24 cellular contexts compared by ENCODE assay signal in genomic region chr18:54094474-54094873, GRCh38.
A peak's percentile ranks its signal among the peaks of the same experiment; 100 is the strongest.
DNase-seq lines count a peak whose midpoint lies in the region; ATAC-seq and TF ChIP-seq lines count a peak whose summit lies in the region.
"Had no signal": no experiment of that assay in that cellular context is flagged by ENCODE, and none has a peak within 500 bp of the region (broad histone marks: within the 10 kb centered on the region; RNA-seq: fewer than 3 reads in every experiment).

No MANE protein-coding gene starts in this region.

- no peak overlapping the region for H3K27ac ChIP-seq in spleen
- H3K27ac ChIP-seq: C4-2B, coronary artery, gastroesophageal sphincter, left lung, SJCRH30, transverse colon had no signal

- no peak for TF ChIP-seq CTCF in spleen (IDR thresholded peaks at IDR 0.05 in 8 of 11, conservative IDR thresholded peaks at IDR 0.05 in 3 of 11)

- peaks cover 0 to 14% (median 7%) of the 10 kb centered on the region in 8 donors for H3K9me3 ChIP-seq in spleen
- H3K9me3 ChIP-seq: gastroesophageal sphincter, SJCRH30, transverse colon had no signal

- intact Hi-C loops in spleen (cut with DNase I; ENCODE audit: low total_unique reads), result no loop called here

- no peak for DNase-seq in effector CD8-positive, alpha-beta T cell (lab: John Stamatoyannopoulos, UW)
- DNase-seq in glomerular visceral epithelial cell (ENCODE audit: extremely low spot score) (no peak), spleen (no peak)
- DNase-seq: activated CD8-positive, alpha-beta memory T cell treated with anti-CD3 and anti-CD28 coated beads for 24 hours; activated naive CD4-positive, alpha-beta T cell; activated T-cell treated with anti-CD3 and anti-CD28 coated beads, Interleukin-2, amount 50 U/mL, for 24 hours; hypothalamus; KG1; left lung; NCI-H1436 treated with DMSO at 0.1 percent for 48 hours; NCI-H2171 treated with DMSO at 0.1 percent for 48 hours; NCI-H524 treated with DMSO at 0.1 percent for 48 hours; SJCRH30; stimulated activated CD8-positive, alpha-beta memory T cell treated with anti-CD3 and anti-CD28 coated beads, Interleukin-4, amount 100 ng/mL, for 48 hours; transverse colon had no signal

- no peaks in the 10 kb centered on the region for H3K4me1 ChIP-seq in spleen
- H3K4me1 ChIP-seq: left lung, transverse colon had no signal

- peak; percentile 44 for ATAC-seq in GM18867 (IDR thresholded peaks at IDR 0.05; ENCODE audit: unreplicated experiment)
- peak; percentile 65 for ATAC-seq in GM21360 (IDR thresholded peaks at IDR 0.05; ENCODE audit: unreplicated experiment)
- peak; percentile 40 for ATAC-seq in HG02798 (IDR thresholded peaks at IDR 0.05; ENCODE audit: poor library complexity, unreplicated experiment)
- ATAC-seq in HG03460 (IDR thresholded peaks at IDR 0.05; ENCODE audit: unreplicated experiment), result peak; percentile 71
- no peak for ATAC-seq in HG03196 (IDR thresholded peaks at IDR 0.05; ENCODE audit: unreplicated experiment)
- ATAC-seq: activated CD4-positive, CD25-positive, alpha-beta regulatory T cell treated with anti-CD3 and anti-CD28 coated beads, Interleukin-2, amount 50 U/mL, for 24 hours; gastroesophageal sphincter; left lung had no signal

- 66 to 93% (median 87%) methylated on average over 4 of the region's 4 CpGs for WGBS in spleen, 5 donors

- no peaks in the 10 kb centered on the region for H3K27me3 ChIP-seq in spleen (replicated peaks in 1 of 7)
- H3K27me3 ChIP-seq: gastroesophageal sphincter, left lung, SJCRH30, transverse colon had no signal

- no peak for TF ChIP-seq POLR2A in spleen (IDR thresholded peaks at IDR 0.05)

- H3K4me3 ChIP-seq in spleen, result no peak overlapping the region
- H3K4me3 ChIP-seq: coronary artery, gastroesophageal sphincter, left lung, SJCRH30, transverse colon had no signal

- no peaks in the 10 kb centered on the region for H3K36me3 ChIP-seq in spleen
- H3K36me3 ChIP-seq: gastroesophageal sphincter, left lung, SJCRH30, transverse colon had no signal
